In genomic region chr1:67227196-67227595, GRCh38 we compare ENCODE assay signal across 24 cellular contexts.
A peak's percentile ranks its signal among the peaks of the same experiment; 100 is the strongest.
DNase-seq lines count a peak whose midpoint lies in the region; ATAC-seq and TF ChIP-seq lines count a peak whose summit lies in the region.
"Had no signal": no experiment of that assay in that cellular context is flagged by ENCODE, and none has a peak within 500 bp of the region (broad histone marks: within the 10 kb centered on the region; RNA-seq: fewer than 3 reads in every experiment).

No MANE protein-coding gene starts in this region.

- no peaks in the 10 kb centered on the region for H3K4me1 ChIP-seq in CD8-positive, alpha-beta memory T cell (ENCODE audit: insufficient read depth, low read length)
- H3K4me1 ChIP-seq in hepatocyte (ENCODE audit: insufficient read depth): peaks cover 11% of the 10 kb centered on the region
- no peaks in the 10 kb centered on the region for H3K4me1 ChIP-seq in Karpas-422 (ENCODE audit: low read length)
- H3K4me1 ChIP-seq: BE2C, right atrium auricular region, upper lobe of right lung had no signal

- POLR2A ChIA-PET in CD8-positive, alpha-beta memory T cell (lab: Charles Lee): no interaction called here

- CTCF ChIA-PET in CD8-positive, alpha-beta memory T cell (lab: Charles Lee): no interaction called here

- no peak overlapping the region for H3K4me3 ChIP-seq in CD8-positive, alpha-beta memory T cell (ENCODE audit: low read length)
- H3K4me3 ChIP-seq in hepatocyte (no peak overlapping the region), Karpas-422 (ENCODE audit: low read length) (no peak overlapping the region)
- H3K4me3 ChIP-seq: right atrium auricular region, upper lobe of right lung had no signal

- H3K27me3 Mint-ChIP-seq in CD8-positive, alpha-beta memory T cell: peaks cover 0 to 21% of the 10 kb centered on the region in 2 donors
- peaks cover 0 to 5% (median 1%) of the 10 kb centered on the region in 3 donors for H3K27me3 Mint-ChIP-seq in immature natural killer cell (ENCODE audit: low read depth in 3 of 3)
- peaks cover 25% of the 10 kb centered on the region for H3K27me3 Mint-ChIP-seq in stimulated activated memory B cell treated with anti-CD40 and anti-IgM and Interleukin-4, amounts not matched to agents 10 μg/mL and 1 μg/mL and 100 μg/mL, for 72 hours

- H3K27ac ChIP-seq in CD8-positive, alpha-beta memory T cell (ENCODE audit: low read depth, low read length): no peak overlapping the region
- H3K27ac ChIP-seq in hepatocyte (no peak overlapping the region), Karpas-422 (ENCODE audit: low read length) (no peak overlapping the region)
- H3K27ac ChIP-seq: right atrium auricular region, upper lobe of right lung had no signal

- H3K36me3 ChIP-seq in CD8-positive, alpha-beta memory T cell (ENCODE audit: insufficient read depth, low read length): no peaks in the 10 kb centered on the region
- H3K36me3 ChIP-seq in hepatocyte (replicated peaks; ENCODE audit: insufficient read depth, low read depth): no peaks in the 10 kb centered on the region
- no peaks in the 10 kb centered on the region for H3K36me3 ChIP-seq in Karpas-422 (ENCODE audit: insufficient read depth, low read length)
- H3K36me3 ChIP-seq: BE2C, right atrium auricular region, upper lobe of right lung had no signal

- no peaks in the 10 kb centered on the region for H4K20me1 ChIP-seq in hepatocyte (ENCODE audit: insufficient read depth, poor library complexity, severe bottlenecking)
- H4K20me1 ChIP-seq in Karpas-422 (ENCODE audit: insufficient read depth, low read depth, low read length): no peaks in the 10 kb centered on the region

- TF ChIP-seq CTCF in hepatocyte (IDR thresholded peaks at IDR 0.05; ENCODE audit: poor library complexity): no peak

- no peak overlapping the region for H3K4me2 ChIP-seq in hepatocyte
- H3K4me2 ChIP-seq in Karpas-422 (ENCODE audit: low read depth, low read length, poor library complexity, severe bottlenecking): no peak overlapping the region

- no peaks in the 10 kb centered on the region for H3K9me2 ChIP-seq in hepatocyte (replicated peaks; ENCODE audit: insufficient read depth)
- no peaks in the 10 kb centered on the region for H3K9me2 ChIP-seq in Karpas-422 (replicated peaks; ENCODE audit: insufficient read depth, low read length)

- H2AFZ ChIP-seq in hepatocyte (no peak overlapping the region), Karpas-422 (ENCODE audit: low read length) (no peak overlapping the region)

- H3K79me2 ChIP-seq in hepatocyte (no peaks in the 10 kb centered on the region), Karpas-422 (ENCODE audit: low read length) (no peaks in the 10 kb centered on the region)

- H3K4me3 Mint-ChIP-seq in CD8-positive, alpha-beta memory T cell: peak overlapping the region in 1 of 7 donors; percentile 28
- peak overlapping the region; percentile 58 to 84 (median 71) for H3K4me3 Mint-ChIP-seq in immature natural killer cell
- H3K4me3 Mint-ChIP-seq in stimulated activated memory B cell treated with anti-CD40 and anti-IgM and Interleukin-4, amounts not matched to agents 10 μg/mL and 1 μg/mL and 100 μg/mL, for 72 hours: no peak overlapping the region
- H3K4me3 Mint-ChIP-seq: endodermal cell had no signal

- DNase-seq in CD8-positive, alpha-beta memory T cell: no peak
- DNase-seq in NCI-H226: peak; percentile 16
- DNase-seq in dedifferentiated amniotic fluid mesenchymal stem cell (ENCODE audit: extremely low spot score): peak; percentile 44
- DNase-seq in immature natural killer cell: no peak
- DNase-seq in hepatocyte (ENCODE audit: low spot score): no peak
- no peak for DNase-seq in Karpas-422
- DNase-seq in stimulated activated CD4-positive, alpha-beta T cell treated with anti-CD3 and anti-CD28 coated beads, Interleukin-2, amount 100 ng/mL, for 24 hours: no peak
- DNase-seq: activated CD4-positive, alpha-beta T cell treated with anti-CD3 and anti-CD28 coated beads for 4 hours; activated naive CD4-positive, alpha-beta T cell treated with anti-CD3 and anti-CD28 coated beads, Interleukin-2, amount 50 U/mL, for 16 hours; aorta; BE2C; COR-L47; endodermal cell; GOT3; hypothalamus; NCI-H1105 treated with DMSO at 0.1 percent for 48 hours; NCI-H2029 treated with DMSO at 0.1 percent for 48 hours; NCI-H446; occipital lobe; SIG-M5; T-helper 1 cell; upper lobe of right lung had no signal

- H3K27ac Mint-ChIP-seq in CD8-positive, alpha-beta memory T cell: peak overlapping the region in 6 of 8 donors; percentile 11 to 90 (median 78)
- H3K27ac Mint-ChIP-seq in immature natural killer cell: peak overlapping the region; percentile 81 to 97 (median 92)
- H3K27ac Mint-ChIP-seq in stimulated activated memory B cell treated with anti-CD40 and anti-IgM and Interleukin-4, amounts not matched to agents 10 μg/mL and 1 μg/mL and 100 μg/mL, for 72 hours: no peak overlapping the region
- H3K27ac Mint-ChIP-seq: endodermal cell had no signal

- WGBS in hepatocyte (ENCODE audit: low lambda C conversion rate, missing lambda C conversion rate): 85% methylated on average over 1 of the region's 1 CpG

- H3K27me3 ChIP-seq in CD8-positive, alpha-beta memory T cell (ENCODE audit: insufficient read depth, low read length, poor library complexity, severe bottlenecking): no peaks in the 10 kb centered on the region
- H3K27me3 ChIP-seq in hepatocyte (no peaks in the 10 kb centered on the region), Karpas-422 (ENCODE audit: low read length) (no peaks in the 10 kb centered on the region)
- H3K27me3 ChIP-seq: BE2C, right atrium auricular region, upper lobe of right lung had no signal

- no peak for ATAC-seq in stimulated activated memory B cell treated with anti-CD40 and anti-IgM and Interleukin-4, amounts not matched to agents 10 μg/mL and 1 μg/mL and 100 μg/mL, for 72 hours
- ATAC-seq: upper lobe of right lung had no signal

- no peaks in the 10 kb centered on the region for H3K9me3 Mint-ChIP-seq in CD8-positive, alpha-beta memory T cell
- H3K9me3 Mint-ChIP-seq in immature natural killer cell: no peaks in the 10 kb centered on the region
- no peaks in the 10 kb centered on the region for H3K9me3 Mint-ChIP-seq in stimulated activated memory B cell treated with anti-CD40 and anti-IgM and Interleukin-4, amounts not matched to agents 10 μg/mL and 1 μg/mL and 100 μg/mL, for 72 hours
- H3K9me3 Mint-ChIP-seq: endodermal cell had no signal

- H3K36me3 Mint-ChIP-seq in CD8-positive, alpha-beta memory T cell: no peaks in the 10 kb centered on the region
- H3K36me3 Mint-ChIP-seq in immature natural killer cell: no peaks in the 10 kb centered on the region
- no peaks in the 10 kb centered on the region for H3K36me3 Mint-ChIP-seq in stimulated activated memory B cell treated with anti-CD40 and anti-IgM and Interleukin-4, amounts not matched to agents 10 μg/mL and 1 μg/mL and 100 μg/mL, for 72 hours

- peaks cover 0 to 20% (median 8%) of the 10 kb centered on the region in 3 donors for H3K4me1 Mint-ChIP-seq in CD8-positive, alpha-beta memory T cell
- H3K4me1 Mint-ChIP-seq in immature natural killer cell: peaks cover 41 to 43% of the 10 kb centered on the region in 2 donors
- H3K4me1 Mint-ChIP-seq in stimulated activated memory B cell treated with anti-CD40 and anti-IgM and Interleukin-4, amounts not matched to agents 10 μg/mL and 1 μg/mL and 100 μg/mL, for 72 hours: no peaks in the 10 kb centered on the region
- H3K4me1 Mint-ChIP-seq: endodermal cell had no signal

- no peak overlapping the region for H3K9ac ChIP-seq in Karpas-422 (ENCODE audit: low read length)

- H3K9me3 ChIP-seq in CD8-positive, alpha-beta memory T cell (ENCODE audit: low read length): no peaks in the 10 kb centered on the region
- H3K9me3 ChIP-seq in hepatocyte (ENCODE audit: low read depth) (no peaks in the 10 kb centered on the region), Karpas-422 (ENCODE audit: low read length) (no peaks in the 10 kb centered on the region)
- H3K9me3 ChIP-seq: BE2C, right atrium auricular region, upper lobe of right lung had no signal

Comparison
In these comparisons a context has a peak if more than half of its experiments do, and no peak if none do; other contexts are left out.
1. DNase-seq: peak in NCI-H226 (single experiment) and dedifferentiated amniotic fluid mesenchymal stem cell (single experiment); none in CD8-positive, alpha-beta memory T cell (0 of 5), immature natural killer cell (0 of 3), hepatocyte (single experiment), Karpas-422 (single experiment) and stimulated activated CD4-positive, alpha-beta T cell treated with anti-CD3 and anti-CD28 coated beads, Interleukin-2, amount 100 ng/mL, for 24 hours (0 of 2).